13 cellular contexts compared by ENCODE assay signal in genomic region chr17:80937501-80938356, GRCh38. TPM values are rescaled to one million over a fixed set of nuclear protein-coding genes. Genes with fewer than 3 reads are reported as not detected.
A peak's percentile ranks its signal among the peaks of the same experiment; 100 is the strongest.
DNase-seq lines count a peak whose midpoint lies in the region; ATAC-seq and TF ChIP-seq lines count a peak whose summit lies in the region.
"Had no signal": no experiment of that assay in that cellular context is flagged by ENCODE, and none has a peak within 500 bp of the region (broad histone marks: within the 10 kb centered on the region; RNA-seq: fewer than 3 reads in every experiment).

No MANE protein-coding gene starts in this region.

- H4K8ac ChIP-seq in H9 (replicated peaks; ENCODE audit: insufficient read length, low read depth, low read length), result no peak overlapping the region

- no peak overlapping the region; a peak in 2 of 20 replicates for H3K4me3 ChIP-seq in BLaER1 treated with 17β-estradiol and CSF1 and Interleukin-3, amounts not matched to agents 10 nM and 100 nM
- H3K4me3 ChIP-seq: GM12878, right atrium auricular region had no signal

- POLR2A ChIA-PET in naive thymus-derived CD8-positive, alpha-beta T cell (lab: Charles Lee), result interaction anchor here (0.9 to 1.2 kb wide), 2 partner anchors 26 to 483 kb away, joined by 3 read pairs; no protein-coding TSS in a partner anchor
- POLR2A ChIA-PET in HEK293T (lab: Yijun Ruan, JAX), result interaction anchor here (1.2 kb wide), 1 partner anchor 483 kb away, joined by 4 read pairs; no protein-coding TSS in a partner anchor

- peak overlapping the region in 3 of 11 experiments; percentile 9 to 37 (median 13); a peak in 1 of 22 replicates for H3K9ac ChIP-seq in BLaER1 treated with 17β-estradiol and CSF1 and Interleukin-3, amounts not matched to agents 10 nM and 100 nM
- no peak overlapping the region for H3K9ac ChIP-seq in H9 (ENCODE audit: extremely low read depth, insufficient read length, low read length)

- H2BK15ac ChIP-seq in H9 (ENCODE audit: low read depth, low read length), result no peak overlapping the region

- peak overlapping the region in 1 of 3 experiments; percentile 87; a peak in 1 of 7 replicates for H3K27ac Mint-ChIP-seq in H9
- peak overlapping the region; percentile 86 for H3K27ac Mint-ChIP-seq in activated T-helper 17 cell treated with anti-CD3 and anti-CD28 coated beads, Interleukin-2, amount 50 U/mL, for 72 hours
- H3K27ac Mint-ChIP-seq in naive thymus-derived CD8-positive, alpha-beta T cell, result peak overlapping the region in 9 of 10 donors; percentile 30 to 90 (median 85)

- H2BK5ac ChIP-seq in H9 (ENCODE audit: insufficient read length, low read length), result no peak overlapping the region

- WGBS in H9 (ENCODE audit: extremely low coverage, insufficient read length, low lambda C conversion rate), result no CpG with 5 or more reads among the region's 27 CpGs

- ATAC-seq in activated T-helper 17 cell treated with anti-CD3 and anti-CD28 coated beads, Interleukin-2, amount 50 U/mL, for 72 hours (replicated peaks), result peak; percentile 20
- ATAC-seq in naive thymus-derived CD8-positive, alpha-beta T cell, result peak; percentile 4 to 26
- no peak for ATAC-seq in GM19023 (IDR thresholded peaks at IDR 0.05; ENCODE audit: unreplicated experiment)
- ATAC-seq: GM12878 had no signal

- peaks cover 57 to 94% (median 81%) of the 10 kb centered on the region in 11 experiments for H3K27me3 ChIP-seq in BLaER1 treated with 17β-estradiol and CSF1 and Interleukin-3, amounts not matched to agents 10 nM and 100 nM
- no peaks in the 10 kb centered on the region for H3K27me3 ChIP-seq in H9 (ENCODE audit: insufficient read depth, low read length)
- H3K27me3 ChIP-seq: right atrium auricular region had no signal

- H3K79me1 ChIP-seq in H9 (ENCODE audit: insufficient read depth, low read depth, low read length, poor library complexity, severe bottlenecking), result no peaks in the 10 kb centered on the region

- H3K23ac ChIP-seq in H9 (ENCODE audit: insufficient read length, low read depth, low read length), result no peak overlapping the region

- H2AFZ ChIP-seq in H9 (ENCODE audit: low read length), result no peak overlapping the region

- H3K27me3 Mint-ChIP-seq in H9 (ENCODE audit: low read depth), result peaks cover 8% of the 10 kb centered on the region
- H3K27me3 Mint-ChIP-seq in activated T-helper 17 cell treated with anti-CD3 and anti-CD28 coated beads, Interleukin-2, amount 50 U/mL, for 72 hours, result no peaks in the 10 kb centered on the region
- no peaks in the 10 kb centered on the region for H3K27me3 Mint-ChIP-seq in naive thymus-derived CD8-positive, alpha-beta T cell

- H4K5ac ChIP-seq in H9 (ENCODE audit: insufficient read length, low read depth, low read length), result no peak overlapping the region

- peak overlapping the region; percentile 53; the same call in 1 of the 2 replicates for H3K14ac ChIP-seq in H9 (ENCODE audit: insufficient read depth, low read length)

- no peak for TF ChIP-seq CTCF in H9 (conservative IDR thresholded peaks at IDR 0.05)

- H3K9me3 ChIP-seq in BLaER1 treated with 17β-estradiol and CSF1 and Interleukin-3, amounts not matched to agents 10 nM and 100 nM (replicated peaks in 1 of 11), result no peaks in the 10 kb centered on the region
- H3K9me3 ChIP-seq in H9 (ENCODE audit: control insufficient read depth, low read depth, low read length), result no peaks in the 10 kb centered on the region
- H3K9me3 ChIP-seq: right atrium auricular region had no signal

- H2AK5ac ChIP-seq in H9 (ENCODE audit: insufficient read length, low read length), result no peak overlapping the region

- H3K56ac ChIP-seq in H9 (ENCODE audit: insufficient read length, low read depth, low read length), result no peak overlapping the region

- H4K20me1 ChIP-seq in BLaER1 treated with 17β-estradiol and CSF1 and Interleukin-3, amounts not matched to agents 10 nM and 100 nM, result peaks cover 0 to 69% (median 50%) of the 10 kb centered on the region in 11 experiments; a peak in 17 of 22 replicates
- peaks cover 4% of the 10 kb centered on the region for H4K20me1 ChIP-seq in H9 (ENCODE audit: control insufficient read depth, insufficient read depth, insufficient read length)

- no peak overlapping the region for H3K4ac ChIP-seq in H9 (ENCODE audit: low read depth, low read length)

- no peaks in the 10 kb centered on the region; a peak in 1 of 7 replicates for H3K36me3 Mint-ChIP-seq in H9 (ENCODE audit: insufficient read depth in 1 of 3, low read depth in 3 of 3)
- peaks cover 97% of the 10 kb centered on the region for H3K36me3 Mint-ChIP-seq in activated T-helper 17 cell treated with anti-CD3 and anti-CD28 coated beads, Interleukin-2, amount 50 U/mL, for 72 hours (ENCODE audit: low read depth)
- peaks cover 0 to 11% (median 3%) of the 10 kb centered on the region in 3 donors for H3K36me3 Mint-ChIP-seq in naive thymus-derived CD8-positive, alpha-beta T cell

- peaks cover 0 to 8% (median 0%) of the 10 kb centered on the region in 11 experiments; a peak in 4 of 22 replicates for H3K36me3 ChIP-seq in BLaER1 treated with 17β-estradiol and CSF1 and Interleukin-3, amounts not matched to agents 10 nM and 100 nM
- H3K36me3 ChIP-seq: right atrium auricular region had no signal

- H2BK120ac ChIP-seq in H9 (ENCODE audit: low read depth, low read length, poor library complexity, severe bottlenecking), result no peak overlapping the region

- no peaks in the 10 kb centered on the region for H3K23me2 ChIP-seq in H9 (ENCODE audit: insufficient read length, low read depth, low read length, poor library complexity, severe bottlenecking)

- H3K4me1 ChIP-seq in BLaER1 treated with 17β-estradiol and CSF1 and Interleukin-3, amounts not matched to agents 10 nM and 100 nM, result peaks cover 58 to 77% (median 71%) of the 10 kb centered on the region in 10 experiments
- H3K4me1 ChIP-seq in H9 (ENCODE audit: insufficient read depth, low read length), result no peaks in the 10 kb centered on the region

- peak overlapping the region; percentile 83 to 98 (median 93) for H3K4me2 ChIP-seq in BLaER1 treated with 17β-estradiol and CSF1 and Interleukin-3, amounts not matched to agents 10 nM and 100 nM
- H3K4me2 ChIP-seq in H9 (ENCODE audit: insufficient read depth, insufficient read length, low read length), result no peak overlapping the region

- peaks cover 0 to 19% of the 10 kb centered on the region in 2 experiments; a peak in 3 of 4 replicates for H3K4me1 Mint-ChIP-seq in H9
- H3K4me1 Mint-ChIP-seq in activated T-helper 17 cell treated with anti-CD3 and anti-CD28 coated beads, Interleukin-2, amount 50 U/mL, for 72 hours, result peaks cover 40% of the 10 kb centered on the region
- peaks cover 20 to 51% (median 27%) of the 10 kb centered on the region in 4 donors for H3K4me1 Mint-ChIP-seq in naive thymus-derived CD8-positive, alpha-beta T cell

- H3K79me2 ChIP-seq in H9 (ENCODE audit: insufficient read depth, low read length), result no peaks in the 10 kb centered on the region

- peak overlapping the region in 2 of 11 experiments; percentile 18 to 56; a peak in 2 of 22 replicates for H3K27ac ChIP-seq in BLaER1 treated with 17β-estradiol and CSF1 and Interleukin-3, amounts not matched to agents 10 nM and 100 nM
- no peak overlapping the region for H3K27ac ChIP-seq in H9 (ENCODE audit: insufficient read length, low read depth, low read length)
- H3K27ac ChIP-seq: right atrium auricular region had no signal

- H4K91ac ChIP-seq in H9 (ENCODE audit: insufficient read length, low read depth, low read length), result no peak overlapping the region

- no peak overlapping the region for H2BK12ac ChIP-seq in H9 (ENCODE audit: insufficient read length, low read depth, low read length)

- no peak overlapping the region for H2BK20ac ChIP-seq in H9 (ENCODE audit: low read depth, low read length, poor library complexity, severe bottlenecking)

- no peak overlapping the region for H3T11ph ChIP-seq in H9 (ENCODE audit: low read length)

- no peaks in the 10 kb centered on the region for H3K9me3 Mint-ChIP-seq in H9
- no peaks in the 10 kb centered on the region for H3K9me3 Mint-ChIP-seq in activated T-helper 17 cell treated with anti-CD3 and anti-CD28 coated beads, Interleukin-2, amount 50 U/mL, for 72 hours
- no peaks in the 10 kb centered on the region for H3K9me3 Mint-ChIP-seq in naive thymus-derived CD8-positive, alpha-beta T cell

- DNase-seq in H9, result no peak
- no peak for DNase-seq in naive thymus-derived CD8-positive, alpha-beta T cell
- DNase-seq in stimulated activated CD4-positive, alpha-beta T cell treated with anti-CD3 and anti-CD28 coated beads, Interleukin-1b, Interleukin-23, amount 100 ng/mL, for 48 hours, result no peak
- DNase-seq in DMS114 treated with DMSO at 0.1 percent for 48 hours (lab: John Stamatoyannopoulos, UW; ENCODE audit: unreplicated experiment), result no peak
- no peak for DNase-seq in HEK293T (ENCODE audit: extremely low spot score)
- DNase-seq: EL; NCI-H1694; stimulated activated CD4-positive, alpha-beta T cell treated with anti-CD3 and anti-CD28 coated beads, Interleukin-4, amount 100 ng/mL, for 1 hour had no signal

- peak overlapping the region; percentile 68 for H3K18ac ChIP-seq in H9 (ENCODE audit: insufficient read length, low read depth, low read length)

- H3K4me3 Mint-ChIP-seq in H9, result no peak overlapping the region
- H3K4me3 Mint-ChIP-seq in activated T-helper 17 cell treated with anti-CD3 and anti-CD28 coated beads, Interleukin-2, amount 50 U/mL, for 72 hours, result peak overlapping the region; percentile 62
- H3K4me3 Mint-ChIP-seq in naive thymus-derived CD8-positive, alpha-beta T cell, result peak overlapping the region in 6 of 10 donors; percentile 61 to 77 (median 76)

- CTCF ChIA-PET in HEK293T (lab: Yijun Ruan, JAX), result interaction anchor here (0.7 to 1.9 kb wide), 2 partner anchors 22 to 39 kb away, joined by 3 to 5 read pairs; no protein-coding TSS in a partner anchor

TF ChIP-seq in HEK293T, 16 proteins besides CTCF, POLR2A, EP300 and RAD21:
- TF ChIP-seq CTBP1 (IDR thresholded peaks at IDR 0.05; ENCODE audit: borderline replicate concordance) (no peak), HDGF (IDR thresholded peaks at IDR 0.05; ENCODE audit: borderline replicate concordance) (no peak), TARDBP (IDR thresholded peaks at IDR 0.05) (no peak), ARNT (IDR thresholded peaks at IDR 0.05) (no peak), L3MBTL2 (conservative IDR thresholded peaks at IDR 0.05) (no peak), ZNF384 (IDR thresholded peaks at IDR 0.05) (no peak)
TF ChIP-seq in HEK293T: peak in this region for 0.

RNA-seq across cellular contexts. Expression of gene CHMP6, which starts 53.9 kb away (rescaled TPM):
- 23.4 and 25.0 TPM in 2 replicates for total RNA-seq in H9 (2021)
- 10 to 100 TPM; 17.2 to 19.8 TPM for total RNA-seq in activated T-helper 17 cell treated with anti-CD3 and anti-CD28 coated beads, Interleukin-2, amount 50 U/mL, for 72 hours
- 10 to 100 TPM; 40.1 to 47.6 TPM for total RNA-seq in naive thymus-derived CD8-positive, alpha-beta T cell
- polyA plus RNA-seq in naive thymus-derived CD8-positive, alpha-beta T cell, result 10 to 100 TPM; 41.3 to 43.2 (median 41.6) TPM

Comparison
In these comparisons a context has a peak if more than half of its experiments do, and no peak if none do; other contexts are left out.
1. H3K4me3 Mint-ChIP-seq: peak in activated T-helper 17 cell treated with anti-CD3 and anti-CD28 coated beads, Interleukin-2, amount 50 U/mL, for 72 hours (single experiment) and naive thymus-derived CD8-positive, alpha-beta T cell (6 of 10); none in H9 (0 of 2).